Comparison of ENCODE assay signal across 23 cellular contexts in the genomic region with DNA sequence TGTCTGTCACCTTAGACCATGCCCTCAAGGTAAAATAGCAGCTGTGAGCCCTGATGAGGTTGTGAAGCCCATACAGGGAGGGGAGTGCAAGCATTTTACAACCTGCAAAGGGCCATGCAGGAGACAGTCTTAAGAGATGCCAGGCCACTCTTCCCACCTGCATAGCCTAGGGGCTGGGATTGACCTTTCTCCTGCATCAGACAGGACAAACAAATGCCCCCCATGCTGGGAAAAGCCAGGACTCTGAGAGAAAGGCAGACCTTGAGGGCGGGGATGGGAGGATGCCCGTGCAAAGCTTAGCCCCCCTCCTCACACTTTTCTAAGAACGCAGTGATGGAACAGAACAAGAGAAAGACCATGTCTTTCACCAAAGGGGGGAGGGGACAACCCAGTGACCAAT.
DNase-seq lines count a peak whose midpoint lies in the region; ATAC-seq and TF ChIP-seq lines count a peak whose summit lies in the region.
"Had no signal": no experiment of that assay in that cellular context is flagged by ENCODE, and none has a peak within 500 bp of the region (broad histone marks: within the 10 kb centered on the region; RNA-seq: fewer than 3 reads in every experiment).

No MANE protein-coding gene starts in this region.

- H3K27ac ChIP-seq in H9 (ENCODE audit: insufficient read length, low read depth, low read length): no peak overlapping the region
- H3K27ac ChIP-seq in colonic mucosa: no peak overlapping the region
- no peak overlapping the region for H3K27ac ChIP-seq in iPS-18a (ENCODE audit: low read length)
- no peak overlapping the region for H3K27ac ChIP-seq in vagina

- H3K9me3 Mint-ChIP-seq in H9: peaks cover 73 to 83% of the 10 kb centered on the region in 2 experiments
- H3K9me3 Mint-ChIP-seq: CD14-positive monocyte; CD8-positive, alpha-beta memory T cell had no signal

- H3K27me3 ChIP-seq in H9 (ENCODE audit: insufficient read depth, low read length): peaks cover 9% of the 10 kb centered on the region; the same call in 1 of the 2 replicates
- H3K27me3 ChIP-seq in colonic mucosa: no peaks in the 10 kb centered on the region
- peaks cover 45% of the 10 kb centered on the region for H3K27me3 ChIP-seq in iPS-18a (ENCODE audit: control insufficient read depth, insufficient read depth, low read length)
- no peaks in the 10 kb centered on the region for H3K27me3 ChIP-seq in vagina
- H3K27me3 ChIP-seq: MG63 had no signal

- no peak overlapping the region for H2AFZ ChIP-seq in H9 (ENCODE audit: low read length)

- ATAC-seq in left ventricle myocardium superior (no peak), HG03521 (IDR thresholded peaks at IDR 0.05; ENCODE audit: unreplicated experiment) (no peak)

- no peak overlapping the region for H3T11ph ChIP-seq in H9 (ENCODE audit: low read length)

- H2BK5ac ChIP-seq in H9 (ENCODE audit: insufficient read length, low read length): no peak overlapping the region

- no peak overlapping the region for H2BK20ac ChIP-seq in H9 (ENCODE audit: low read depth, low read length, poor library complexity, severe bottlenecking)

- no peak overlapping the region for H3K9ac ChIP-seq in H9 (ENCODE audit: extremely low read depth, insufficient read length, low read length)
- H3K9ac ChIP-seq in colonic mucosa (ENCODE audit: low read depth in 2 of 2, low read length in 2 of 2): no peak overlapping the region
- H3K9ac ChIP-seq in iPS-18a (ENCODE audit: low read length): no peak overlapping the region
- H3K9ac ChIP-seq: SK-N-SH had no signal

- no peak overlapping the region for H2AK5ac ChIP-seq in H9 (ENCODE audit: insufficient read length, low read length)

- H4K5ac ChIP-seq in H9 (ENCODE audit: insufficient read length, low read depth, low read length): no peak overlapping the region

- intact Hi-C loops in colonic mucosa (cut with DNase I): no loop called here
- intact Hi-C loops in vagina (cut with DNase I): no loop called here
- intact Hi-C loops in left ventricle myocardium superior (cut with micrococcal nuclease): no loop called here

- H3K36me3 Mint-ChIP-seq in H9 (ENCODE audit: insufficient read depth in 1 of 3, low read depth in 3 of 3): peaks cover 0 to 4% (median 3%) of the 10 kb centered on the region in 3 experiments; a peak in 5 of 7 replicates
- H3K36me3 Mint-ChIP-seq: CD14-positive monocyte; CD8-positive, alpha-beta memory T cell had no signal

- H3K23ac ChIP-seq in H9 (ENCODE audit: insufficient read length, low read depth, low read length): no peak overlapping the region

- H3K23me2 ChIP-seq in H9 (ENCODE audit: insufficient read length, low read depth, low read length, poor library complexity, severe bottlenecking): no peaks in the 10 kb centered on the region

- peaks cover 79% of the 10 kb centered on the region for H3K27me3 Mint-ChIP-seq in H9 (ENCODE audit: low read depth)

- no peak overlapping the region for H3K4ac ChIP-seq in H9 (ENCODE audit: low read depth, low read length)

- H3K4me2 ChIP-seq in H9 (ENCODE audit: insufficient read depth, insufficient read length, low read length): no peak overlapping the region
- H3K4me2 ChIP-seq: SK-N-SH had no signal

- no peaks in the 10 kb centered on the region for H4K20me1 ChIP-seq in H9 (ENCODE audit: control insufficient read depth, insufficient read depth, insufficient read length)

- H3K36me3 ChIP-seq in colonic mucosa (no peaks in the 10 kb centered on the region), iPS-18a (ENCODE audit: control insufficient read depth, low read depth, low read length) (no peaks in the 10 kb centered on the region), vagina (no peaks in the 10 kb centered on the region)
- H3K36me3 ChIP-seq: MG63 had no signal

- TF ChIP-seq CTCF in H9 (conservative IDR thresholded peaks at IDR 0.05) (no peak), colonic mucosa (IDR thresholded peaks at IDR 0.05) (no peak), vagina (IDR thresholded peaks at IDR 0.05) (no peak)

- H3K79me2 ChIP-seq in H9 (ENCODE audit: insufficient read depth, low read length): no peaks in the 10 kb centered on the region

- H3K4me3 ChIP-seq in colonic mucosa (no peak overlapping the region), iPS-18a (ENCODE audit: low read length) (peak overlapping the region; percentile 31), vagina (no peak overlapping the region)
- H3K4me3 ChIP-seq: MG63 had no signal

- TF ChIP-seq POLR2A in vagina (IDR thresholded peaks at IDR 0.05): no peak

- no peaks in the 10 kb centered on the region for H3K79me1 ChIP-seq in H9 (ENCODE audit: insufficient read depth, low read depth, low read length, poor library complexity, severe bottlenecking)

- H3K9me3 ChIP-seq in H9 (ENCODE audit: control insufficient read depth, low read depth, low read length) (no peaks in the 10 kb centered on the region), colonic mucosa (no peaks in the 10 kb centered on the region), iPS-18a (ENCODE audit: control insufficient read depth, low read depth, low read length) (peaks cover 18% of the 10 kb centered on the region), vagina (no peaks in the 10 kb centered on the region)
- H3K9me3 ChIP-seq: MG63, SK-N-SH had no signal

- H3K18ac ChIP-seq in H9 (ENCODE audit: insufficient read length, low read depth, low read length): no peak overlapping the region

- H3K14ac ChIP-seq in H9 (ENCODE audit: insufficient read depth, low read length): no peak overlapping the region

- no peak overlapping the region for H2BK12ac ChIP-seq in H9 (ENCODE audit: insufficient read length, low read depth, low read length)

- no peak overlapping the region for H4K8ac ChIP-seq in H9 (replicated peaks; ENCODE audit: insufficient read length, low read depth, low read length)

- no peak overlapping the region for H3K56ac ChIP-seq in H9 (ENCODE audit: insufficient read length, low read depth, low read length)

- no peaks in the 10 kb centered on the region for H3K4me1 ChIP-seq in H9 (ENCODE audit: insufficient read depth, low read length)
- H3K4me1 ChIP-seq in colonic mucosa: no peaks in the 10 kb centered on the region
- H3K4me1 ChIP-seq in iPS-18a (ENCODE audit: control insufficient read depth, low read depth, low read length): peaks cover 8% of the 10 kb centered on the region
- no peaks in the 10 kb centered on the region for H3K4me1 ChIP-seq in vagina

- H3K4me3 Mint-ChIP-seq in H9: peak overlapping the region; percentile 36 to 50; a peak in 2 of 5 replicates
- H3K4me3 Mint-ChIP-seq: CD14-positive monocyte; CD8-positive, alpha-beta memory T cell had no signal

- peak overlapping the region in 1 of 3 experiments; percentile 28; a peak in 1 of 7 replicates for H3K27ac Mint-ChIP-seq in H9
- H3K27ac Mint-ChIP-seq: CD14-positive monocyte; CD8-positive, alpha-beta memory T cell had no signal

- no peak for DNase-seq in H9
- DNase-seq in colonic mucosa: peak; percentile 3
- peak; percentile 69 to 79 for DNase-seq in vagina (ENCODE audit: extremely low spot score in 2 of 2)
- no peak for DNase-seq in islet precursor cell
- no peak for DNase-seq in left ventricle myocardium superior
- DNase-seq: CD8-positive, alpha-beta memory T cell; DMS 273 treated with DMSO at 0.1 percent for 48 hours; DMS79; EL; GF-D8; IMR-90; KG1; MG63; NCI-H1105 treated with DMSO at 0.1 percent for 48 hours; NCI-H146; NCI-H2029; NCI-H446; NCI-H524 treated with DMSO at 0.1 percent for 48 hours; NCI-H774; SK-N-SH had no signal

- peaks cover 36 to 47% of the 10 kb centered on the region in 2 experiments for H3K4me1 Mint-ChIP-seq in H9
- H3K4me1 Mint-ChIP-seq: CD14-positive monocyte; CD8-positive, alpha-beta memory T cell had no signal

- H2BK120ac ChIP-seq in H9 (ENCODE audit: low read depth, low read length, poor library complexity, severe bottlenecking): no peak overlapping the region

- no peak overlapping the region for H2BK15ac ChIP-seq in H9 (ENCODE audit: low read depth, low read length)

- H4K91ac ChIP-seq in H9 (ENCODE audit: insufficient read length, low read depth, low read length): no peak overlapping the region

- no CpG with 5 or more reads among the region's 3 CpGs for WGBS in H9 (ENCODE audit: extremely low coverage, insufficient read length, low lambda C conversion rate)

Comparison
In these comparisons a context has a peak if more than half of its experiments do, and no peak if none do; other contexts are left out.
1. DNase-seq: peak in colonic mucosa (single experiment) and vagina (2 of 2); none in H9 (single experiment), islet precursor cell (single experiment) and left ventricle myocardium superior (single experiment).